23 cellular contexts compared by ENCODE assay signal in the genomic region with DNA sequence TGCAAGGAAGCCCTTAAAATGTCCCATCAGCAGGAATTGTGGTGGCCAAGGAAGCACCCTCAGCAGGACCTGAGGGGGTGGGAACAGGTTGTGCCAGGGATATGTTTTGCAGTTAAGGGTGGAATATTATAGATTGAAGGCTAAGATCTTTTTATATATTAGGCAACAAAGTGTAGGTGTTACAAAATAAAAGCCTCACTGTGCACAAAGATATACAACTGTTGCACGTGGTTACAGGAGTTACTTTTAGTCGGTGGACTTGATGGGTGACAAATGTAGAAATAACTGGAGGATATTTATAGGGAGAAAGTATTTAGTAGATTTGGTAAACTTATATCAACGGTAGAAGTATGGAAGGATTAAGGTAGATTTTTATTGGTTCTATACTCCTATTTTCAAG.
"Had no signal": no experiment of that assay in that cellular context is flagged by ENCODE, and none has a peak within 500 bp of the region (broad histone marks: within the 10 kb centered on the region; RNA-seq: fewer than 3 reads in every experiment).

No MANE protein-coding gene starts in this region.

- DNase-seq: activated CD4-positive, alpha-beta T cell treated with anti-CD3 and anti-CD28 coated beads for 4 hours; activated CD4-positive, alpha-beta T cell treated with anti-CD3 and anti-CD28 coated beads, Interleukin-2, amount 50 U/mL, for 48 hours; activated CD8-positive, alpha-beta memory T cell treated with anti-CD3 and anti-CD28 coated beads for 24 hours; activated effector memory CD4-positive, alpha-beta T cell treated with anti-CD3 and anti-CD28 coated beads, Interleukin-2, amount 50 U/mL, for 16 hours; activated naive CD4-positive, alpha-beta T cell treated with anti-CD3 and anti-CD28 coated beads, Interleukin-2, amount 10 ng/mL, durations not matched to agents 7 days and 5 days; activated naive CD8-positive, alpha-beta T cell treated with anti-CD3 and anti-CD28 coated beads, Interleukin-2, amount 10 ng/mL, durations not matched to agents 7 days and 5 days; activated T-cell treated with anti-CD3 and anti-CD28 coated beads, Interleukin-2, amount 50 U/mL, for 1 hour; amniotic stem cell; central memory CD4-positive, alpha-beta T cell; foreskin keratinocyte; midbrain; natural killer cell; SK-N-SH; stimulated activated CD4-positive, alpha-beta T cell treated with anti-CD3 and anti-CD28 coated beads, Interleukin-4, amount 100 ng/mL, for 1 hour; stimulated activated naive CD8-positive, alpha-beta T cell treated with anti-CD3 and anti-CD28 coated beads, Interleukin-15, Interleukin-2, amounts not matched to agents 100 U/mL and 50 U/mL, for 24 hours; SW 1271; T-helper 9 cell had no signal

- FAIRE-seq: islet of Langerhans, TTC549 had no signal

- H3K9me3 ChIP-seq: esophagus muscularis mucosa, SK-N-SH, thoracic aorta, vagina had no signal

- H3K27ac ChIP-seq: foreskin keratinocyte, thoracic aorta, vagina, VCaP had no signal

- H3K27me3 ChIP-seq: esophagus muscularis mucosa, foreskin keratinocyte, vagina had no signal

- H3K9ac ChIP-seq: SK-N-SH had no signal

- ATAC-seq: foreskin keratinocyte; natural killer cell; stimulated activated naive CD8-positive, alpha-beta T cell treated with anti-CD3 and anti-CD28 coated beads, Interleukin-15, Interleukin-2, amounts not matched to agents 100 U/mL and 50 U/mL, for 24 hours had no signal

- H3K4me3 ChIP-seq: esophagus muscularis mucosa, thoracic aorta, vagina had no signal

- H3K36me3 ChIP-seq: esophagus muscularis mucosa, thoracic aorta, vagina had no signal
